22 cellular contexts compared by ENCODE assay signal in the genomic region with DNA sequence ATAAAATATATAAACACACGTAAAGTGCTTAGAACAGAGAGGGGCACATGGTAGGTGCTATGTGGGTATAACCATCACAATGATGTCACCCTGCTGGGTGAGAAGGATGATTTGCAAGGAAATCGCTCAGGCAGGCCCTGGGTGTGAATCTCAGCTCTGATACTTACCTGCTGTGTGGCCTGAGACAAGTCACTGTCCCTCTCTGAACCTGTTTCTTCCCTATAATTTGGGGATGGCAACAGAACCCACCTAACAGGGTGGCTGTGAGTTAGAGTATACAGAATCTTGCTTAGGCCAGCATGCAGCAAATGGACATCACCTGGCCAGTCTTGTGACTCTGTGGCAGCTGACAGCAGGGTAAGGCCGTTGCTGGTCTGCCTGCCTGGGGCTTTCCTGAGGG. TPM values are rescaled to one million over a fixed set of nuclear protein-coding genes. Genes with fewer than 3 reads are reported as not detected.
DNase-seq lines count a peak whose midpoint lies in the region; ATAC-seq, FAIRE-seq and TF ChIP-seq lines count a peak whose summit lies in the region.
"Had no signal": no experiment of that assay in that cellular context is flagged by ENCODE, and none has a peak within 500 bp of the region (broad histone marks: within the 10 kb centered on the region; RNA-seq: fewer than 3 reads in every experiment).

No MANE protein-coding gene starts in this region.

- in situ Hi-C loops in K562 (cut with MboI) = no loop called here

- H3K4me1 ChIP-seq in HEK293 (ENCODE audit: control insufficient read depth, insufficient read depth, low read length) (no peaks in the 10 kb centered on the region), K562 (replicated peaks in 1 of 2; ENCODE audit: control insufficient read depth in 2 of 2, insufficient read depth in 2 of 2, low read length in 2 of 2) (peaks cover 0 to 21% of the 10 kb centered on the region in 2 experiments; a peak in 2 of 5 replicates), upper lobe of right lung (no peaks in the 10 kb centered on the region)
- H3K4me1 ChIP-seq: Caco-2 had no signal

- intact Hi-C loops in K562 (cut with micrococcal nuclease) = loop anchor here (10.0 kb wide), 1 partner anchor 178 kb away; no protein-coding TSS in a partner anchor
- intact Hi-C loops in upper lobe of right lung (cut with DNase I) = no loop called here

- CTCF ChIA-PET in HEK293 (lab: Yijun Ruan, JAX) (interaction anchor here (0.7 kb wide), 1 partner anchor 114 kb away, joined by 3 read pairs; no protein-coding TSS in a partner anchor), RWPE1 (lab: Yijun Ruan, JAX) (interaction anchor here (0.7 kb wide), 1 partner anchor 47 kb away, joined by 3 read pairs; no protein-coding TSS in a partner anchor), K562 (lab: Yijun Ruan, JAX; ENCODE audit: low intra/inter-chr PET ratio) (no interaction called here)

- H3K27ac Mint-ChIP-seq in stimulated activated effector memory CD8-positive, alpha-beta T cell treated with anti-CD3 and anti-CD28 coated beads, Interleukin-12 subunit alpha, Interleukin-12 subunit beta, amount 100 ng/mL, for 72 hours = peak overlapping the region; percentile 87
- H3K27ac Mint-ChIP-seq: B cell; CD4-positive, CD25-positive, alpha-beta regulatory T cell; CD8-positive, alpha-beta T cell had no signal

- no peaks in the 10 kb centered on the region for H3K9me1 ChIP-seq in K562 (ENCODE audit: control insufficient read depth, insufficient read depth, low read length)

- TF ChIP-seq POLR2A in K562 (conservative IDR thresholded peaks at IDR 0.05) = no peak

- H3K9me3 Mint-ChIP-seq in stimulated activated effector memory CD8-positive, alpha-beta T cell treated with anti-CD3 and anti-CD28 coated beads, Interleukin-12 subunit alpha, Interleukin-12 subunit beta, amount 100 ng/mL, for 72 hours = no peaks in the 10 kb centered on the region
- H3K9me3 Mint-ChIP-seq: CD4-positive, CD25-positive, alpha-beta regulatory T cell; CD8-positive, alpha-beta T cell had no signal

- POLR2A ChIA-PET in HEK293 (lab: Yijun Ruan, JAX) (interaction anchor here (2.1 kb wide), 1 partner anchor 36 kb away, joined by 6 read pairs; the partner anchor contains the start of gene ALKBH5), RWPE1 (lab: Yijun Ruan, JAX; ENCODE audit: low non-redundant PET) (no interaction called here), K562 (lab: Yijun Ruan, JAX) (interaction anchor here (0.9 to 1.8 kb wide), 2 partner anchors 19 to 56 kb away, joined by 3 to 5 read pairs; no protein-coding TSS in a partner anchor)

- ATAC-seq in K562 (no peak), left lobe of liver (no peak), upper lobe of right lung (no peak)
- no peak for ATAC-seq in stimulated activated effector memory CD8-positive, alpha-beta T cell treated with anti-CD3 and anti-CD28 coated beads, Interleukin-12 subunit alpha, Interleukin-12 subunit beta, amount 100 ng/mL, for 72 hours
- ATAC-seq: CD8-positive, alpha-beta T cell had no signal

- no TSS peak for BruUV-seq in K562 (replicated peaks; lab: Mats Ljungman, UMichigan)

- H3K4me1 Mint-ChIP-seq in stimulated activated effector memory CD8-positive, alpha-beta T cell treated with anti-CD3 and anti-CD28 coated beads, Interleukin-12 subunit alpha, Interleukin-12 subunit beta, amount 100 ng/mL, for 72 hours = no peaks in the 10 kb centered on the region
- H3K4me1 Mint-ChIP-seq: B cell; CD4-positive, CD25-positive, alpha-beta regulatory T cell had no signal

- H3K4me3 Mint-ChIP-seq in stimulated activated effector memory CD8-positive, alpha-beta T cell treated with anti-CD3 and anti-CD28 coated beads, Interleukin-12 subunit alpha, Interleukin-12 subunit beta, amount 100 ng/mL, for 72 hours = no peak overlapping the region
- H3K4me3 Mint-ChIP-seq: B cell; CD4-positive, CD25-positive, alpha-beta regulatory T cell; CD8-positive, alpha-beta T cell had no signal

- DNase-seq in RWPE1 (ENCODE audit: low spot score) (no peak), K562 (ENCODE audit: extremely low read depth in 1 of 4, low spot score in 3 of 4) (no peak), DMS53 (lab: John Stamatoyannopoulos, UW) (no peak), left lobe of liver (ENCODE audit: low spot score) (no peak), upper lobe of right lung (no peak)
- no peak for DNase-seq in stimulated activated effector memory CD8-positive, alpha-beta T cell treated with anti-CD3 and anti-CD28 coated beads, Interleukin-12 subunit alpha, Interleukin-12 subunit beta, amount 100 ng/mL, for 72 hours (ENCODE audit: low spot score in 2 of 2)
- DNase-seq: Caco-2; CD4-positive, CD25-positive, alpha-beta regulatory T cell; CD8-positive, alpha-beta T cell; DMS153; DMS79; EL; GDM1; GOT3; H7; HCEC 1CT had no signal

- H3K4me3 ChIP-seq in HEK293 (ENCODE audit: low read depth, low read length) = no peak overlapping the region
- no peak overlapping the region for H3K4me3 ChIP-seq in K562
- H3K4me3 ChIP-seq in upper lobe of right lung = no peak overlapping the region
- H3K4me3 ChIP-seq: BLaER1 had no signal

- 0 out of 2 replicates have a peak, but pooled peaks cover 2% of the 10 kb centered on the region for H4K20me1 ChIP-seq in K562 (replicated peaks; ENCODE audit: control insufficient read depth, insufficient read depth, low read length)
- H4K20me1 ChIP-seq: BLaER1 had no signal

- TF ChIP-seq RAD21 in K562 (CRISPR knock-in tag; conservative IDR thresholded peaks at IDR 0.05 in 1 of 2, IDR thresholded peaks at IDR 0.05 in 1 of 2) = no peak

- 62% methylated on average over 3 of the region's 3 CpGs for WGBS in K562 (ENCODE audit: insufficient coverage, low coverage, missing lambda C conversion rate)

- H3K36me3 ChIP-seq in HEK293 (ENCODE audit: control insufficient read depth in 2 of 2, insufficient read depth in 1 of 2, low read length in 2 of 2) (no peaks in the 10 kb centered on the region), K562 (ENCODE audit: control insufficient read depth, insufficient read depth, low read length) (no peaks in the 10 kb centered on the region), upper lobe of right lung (no peaks in the 10 kb centered on the region)
- H3K36me3 ChIP-seq: BLaER1 had no signal

- H3K4me2 ChIP-seq in K562 (ENCODE audit: insufficient read depth, low read length) = no peak overlapping the region
- H3K4me2 ChIP-seq: BLaER1 had no signal

- no peaks in the 10 kb centered on the region for H3K36me3 Mint-ChIP-seq in stimulated activated effector memory CD8-positive, alpha-beta T cell treated with anti-CD3 and anti-CD28 coated beads, Interleukin-12 subunit alpha, Interleukin-12 subunit beta, amount 100 ng/mL, for 72 hours
- H3K36me3 Mint-ChIP-seq: CD4-positive, CD25-positive, alpha-beta regulatory T cell; CD8-positive, alpha-beta T cell had no signal

- no peaks in the 10 kb centered on the region for H3K27me3 ChIP-seq in K562 (ENCODE audit: control insufficient read depth in 2 of 2, insufficient read depth in 2 of 2, low read length in 2 of 2)
- H3K27me3 ChIP-seq in upper lobe of right lung = no peaks in the 10 kb centered on the region
- H3K27me3 ChIP-seq: BLaER1 had no signal

- H3K9me3 ChIP-seq in HEK293 (ENCODE audit: control insufficient read depth, insufficient read depth, low read depth, low read length) (no peaks in the 10 kb centered on the region), K562 (replicated peaks; ENCODE audit: control insufficient read depth, insufficient read depth, low read depth, low read length) (no peaks in the 10 kb centered on the region), upper lobe of right lung (no peaks in the 10 kb centered on the region)
- H3K9me3 ChIP-seq: BLaER1, Caco-2 had no signal

- no peak for FAIRE-seq in K562 (lab: Jason Lieb, UNC)
- FAIRE-seq: GM12891, GM18507 had no signal

- H3K79me2 ChIP-seq in K562 (ENCODE audit: control insufficient read depth, insufficient read depth, low read length) = no peaks in the 10 kb centered on the region

- peak overlapping the region in 1 of 2 experiments; percentile 45; a peak in 1 of 4 replicates for H3K9ac ChIP-seq in K562 (ENCODE audit: insufficient read depth in 1 of 2, low read depth in 2 of 2, low read length in 2 of 2)
- H3K9ac ChIP-seq: BLaER1 had no signal

- no peak for TF ChIP-seq EP300 in K562 (IDR thresholded peaks at IDR 0.05; ENCODE audit: low read length)

- no peak overlapping the region for H2AFZ ChIP-seq in K562 (ENCODE audit: low read depth, low read length)

- TF ChIP-seq CTCF in HEK293 (tag by site-specific recombination; IDR thresholded peaks at IDR 0.05) = no peak
- no peak for TF ChIP-seq CTCF in RWPE1 (conservative IDR thresholded peaks at IDR 0.05; ENCODE audit: low read depth)
- TF ChIP-seq CTCF in K562 (IDR thresholded peaks at IDR 0.05 in 2 of 3, conservative IDR thresholded peaks at IDR 0.05 in 1 of 3; ENCODE audit: insufficient read depth in 2 of 3, low read depth in 1 of 3, low read length in 3 of 3) = no peak
- TF ChIP-seq CTCF in upper lobe of right lung (IDR thresholded peaks at IDR 0.05) = no peak

- no peak overlapping the region for H3K27ac ChIP-seq in HEK293 (ENCODE audit: extremely low read depth, low read depth, low read length)
- 0 out of 2 replicates have a peak overlapping the region, but pooled peaks have one; percentile 1 for H3K27ac ChIP-seq in RWPE1
- H3K27ac ChIP-seq in K562 (ENCODE audit: extremely low read depth, low read depth, low read length) = no peak overlapping the region
- no peak overlapping the region for H3K27ac ChIP-seq in upper lobe of right lung
- H3K27ac ChIP-seq: BLaER1, C4-2B had no signal

RNA-seq across cellular contexts. Expression of gene ALKBH5, which starts 36.6 kb away (rescaled TPM):
- 13.7 and 27.0 TPM in 2 replicates for total RNA-seq in K562 (2011; cell fraction: chromatin; rRNA removed; ENCODE audit: low replicate concordance)
- 25.8 and 27.0 TPM in 2 replicates for total RNA-seq in K562 (2011; cell fraction: nucleolus; rRNA removed)
- total RNA-seq in K562 (2011; cell fraction: nucleoplasm; rRNA removed) = 21.0 and 29.0 TPM in 2 replicates
- total RNA-seq in K562 (2014; rRNA removed) (49.2 and 63.0 TPM in 2 replicates), K562 (2014; rRNA removed; fragmentation: Illumina TruSeq; extraction: Trizol) (34.6 and 37.5 TPM in 2 replicates), K562 (2015; rRNA removed; fragmentation: Illumina TruSeq; extraction: Trizol) (46.6 and 47.4 TPM in 2 replicates), K562 (2021) (70.0 and 73.8 TPM in 2 replicates), left lobe of liver (69.2 TPM), upper lobe of right lung (99.1 TPM)
- polyA plus RNA-seq in K562 (2011; rRNA removed) (51.7 and 52.6 TPM in 2 replicates), K562 (2014; fragmentation: Illumina TruSeq; extraction: Trizol) (47.2 and 52.2 TPM in 2 replicates), K562 (2014; fragmentation: Nextera tagmentation; extraction: Ambion mirVana) (10 to 100 TPM; 11.4 to 18.0 TPM), K562 (2014; rRNA removed) (38.4 and 48.0 TPM in 2 replicates)
- 72.8 and 75.5 TPM in 2 replicates for polyA plus RNA-seq in K562 (2011; cell fraction: cytosol; rRNA removed)
- polyA plus RNA-seq in K562 (2011; cell fraction: nucleus; rRNA removed) = 25.7 and 27.6 TPM in 2 replicates
- 30.7 and 36.5 TPM in 2 replicates for polyA plus RNA-seq in K562 (2012)
- 59.1 and 79.4 TPM in 2 replicates for polyA minus RNA-seq in K562 (2011; rRNA and poly(A)+ RNA removed)
- 74.9 and 81.0 TPM in 2 replicates for polyA minus RNA-seq in K562 (2011; cell fraction: cytosol; rRNA and poly(A)+ RNA removed)
- polyA minus RNA-seq in K562 (2011; cell fraction: nucleus; rRNA and poly(A)+ RNA removed) = 12.4 and 19.2 TPM in 2 replicates

RNA-seq across cellular contexts. Expression of gene MYO15A, which starts 38.4 kb away (rescaled TPM):
- 2.5 and 4.5 TPM in 2 replicates for total RNA-seq in K562 (2011; cell fraction: chromatin; rRNA removed; ENCODE audit: low replicate concordance)
- 3.2 TPM in 2 replicates for total RNA-seq in K562 (2011; cell fraction: nucleolus; rRNA removed)
- 1.9 and 2.8 TPM in 2 replicates for total RNA-seq in K562 (2011; cell fraction: nucleoplasm; rRNA removed)
- 0.04 and 0.05 TPM in 2 replicates for total RNA-seq in K562 (2014; rRNA removed)
- total RNA-seq in K562 (2014; rRNA removed; fragmentation: Illumina TruSeq; extraction: Trizol) = 0.10 and 0.11 TPM in 2 replicates
- total RNA-seq in K562 (2015; rRNA removed; fragmentation: Illumina TruSeq; extraction: Trizol) = 0.07 TPM in 1 of 2 replicates, not detected in the other
- 0.18 and 0.47 TPM in 2 replicates for total RNA-seq in K562 (2021)
- 0.88 and 1.1 TPM in 2 replicates for polyA plus RNA-seq in K562 (2011; rRNA removed)
- 0.91 and 1.2 TPM in 2 replicates for polyA plus RNA-seq in K562 (2011; cell fraction: cytosol; rRNA removed)
- polyA plus RNA-seq in K562 (2011; cell fraction: nucleus; rRNA removed) = 4.6 and 6.4 TPM in 2 replicates
- polyA plus RNA-seq in K562 (2012) = 0.36 and 0.96 TPM in 2 replicates
- polyA plus RNA-seq in K562 (2014; fragmentation: Illumina TruSeq; extraction: Trizol) = 0.39 and 0.40 TPM in 2 replicates
- polyA plus RNA-seq in K562 (2014; fragmentation: Nextera tagmentation; extraction: Ambion mirVana) = under 1 TPM in 1 of 2 experiments, not detected in 1; 0.11 TPM
- 0.19 and 1.1 TPM in 2 replicates for polyA plus RNA-seq in K562 (2014; rRNA removed)
- 0.27 and 0.32 TPM in 2 replicates for polyA minus RNA-seq in K562 (2011; rRNA and poly(A)+ RNA removed)
- polyA minus RNA-seq in K562 (2011; cell fraction: cytosol; rRNA and poly(A)+ RNA removed) = 0.46 and 0.67 TPM in 2 replicates
- polyA minus RNA-seq in K562 (2011; cell fraction: nucleus; rRNA and poly(A)+ RNA removed) = 0.89 and 1.2 TPM in 2 replicates
- 6.0 TPM for total RNA-seq in left lobe of liver
- total RNA-seq in upper lobe of right lung = 2.8 TPM
- total RNA-seq: Caco-2 had no signal

RNA-seq across cellular contexts. Expression of gene DRG2, which starts 59.2 kb away (rescaled TPM):
- 53.7 and 130 TPM in 2 replicates for total RNA-seq in K562 (2011; cell fraction: chromatin; rRNA removed; ENCODE audit: low replicate concordance)
- 88.3 and 90.6 TPM in 2 replicates for total RNA-seq in K562 (2011; cell fraction: nucleolus; rRNA removed)
- total RNA-seq in K562 (2011; cell fraction: nucleoplasm; rRNA removed) = 71.2 and 72.4 TPM in 2 replicates
- total RNA-seq in K562 (2014; rRNA removed) (30.5 and 43.1 TPM in 2 replicates), K562 (2014; rRNA removed; fragmentation: Illumina TruSeq; extraction: Trizol) (18.0 and 19.3 TPM in 2 replicates), K562 (2015; rRNA removed; fragmentation: Illumina TruSeq; extraction: Trizol) (29.1 and 30.2 TPM in 2 replicates), K562 (2021) (36.7 and 37.9 TPM in 2 replicates), left lobe of liver (13.0 TPM), upper lobe of right lung (35.1 TPM)
- polyA plus RNA-seq in K562 (2011; rRNA removed) (19.0 and 25.2 TPM in 2 replicates), K562 (2014; fragmentation: Illumina TruSeq; extraction: Trizol) (29.7 and 34.7 TPM in 2 replicates), K562 (2014; fragmentation: Nextera tagmentation; extraction: Ambion mirVana) (10 to 100 TPM in 1 of 2 experiments, 1 to 10 TPM in 1; 6.6 to 16.4 TPM), K562 (2014; rRNA removed) (26.1 and 27.5 TPM in 2 replicates)
- 21.7 and 32.1 TPM in 2 replicates for polyA plus RNA-seq in K562 (2011; cell fraction: cytosol; rRNA removed)
- 65.6 and 92.4 TPM in 2 replicates for polyA plus RNA-seq in K562 (2011; cell fraction: nucleus; rRNA removed)
- 24.0 and 30.6 TPM in 2 replicates for polyA plus RNA-seq in K562 (2012)
- 21.8 and 30.6 TPM in 2 replicates for polyA minus RNA-seq in K562 (2011; rRNA and poly(A)+ RNA removed)
- 21.8 and 23.7 TPM in 2 replicates for polyA minus RNA-seq in K562 (2011; cell fraction: cytosol; rRNA and poly(A)+ RNA removed)
- polyA minus RNA-seq in K562 (2011; cell fraction: nucleus; rRNA and poly(A)+ RNA removed) = 34.2 and 38.4 TPM in 2 replicates
